In the genomic region with DNA sequence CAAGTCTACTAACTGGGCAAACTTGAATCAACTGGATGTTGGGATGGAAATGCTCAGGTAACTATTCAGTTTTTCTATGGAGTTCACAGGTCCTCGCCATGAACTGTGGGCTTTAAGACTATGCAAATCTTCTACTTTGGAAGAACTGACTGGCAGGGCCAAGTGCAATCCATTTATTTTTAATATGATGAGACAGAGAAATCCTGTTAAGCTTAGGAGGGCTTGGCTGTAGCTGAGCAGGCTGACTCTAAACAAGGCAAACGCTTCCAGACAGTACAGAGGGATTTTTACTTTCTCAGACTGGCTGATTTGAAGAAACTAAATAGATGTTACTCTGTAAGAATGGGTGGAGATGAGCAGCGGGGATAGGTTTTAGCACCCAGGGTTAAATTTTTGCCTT, we compare ENCODE assay signal across 17 cellular contexts.
DNase-seq lines count a peak whose midpoint lies in the region; ATAC-seq, FAIRE-seq and TF ChIP-seq lines count a peak whose summit lies in the region.
"Had no signal": no experiment of that assay in that cellular context is flagged by ENCODE, and none has a peak within 500 bp of the region (broad histone marks: within the 10 kb centered on the region; RNA-seq: fewer than 3 reads in every experiment).

No MANE protein-coding gene starts in this region.

- no peaks in the 10 kb centered on the region for H4K20me1 ChIP-seq in astrocyte (ENCODE audit: insufficient read depth, low read length)
- H4K20me1 ChIP-seq: BLaER1 treated with 17β-estradiol and CSF1 and Interleukin-3, amounts not matched to agents 10 nM and 100 nM had no signal

- no peak overlapping the region for H3K4me2 ChIP-seq in astrocyte (ENCODE audit: low read length)

- no peak for DNase-seq in activated naive CD8-positive, alpha-beta T cell treated with anti-CD3 and anti-CD28 coated beads, Interleukin-2, amount 50 U/mL, for 24 hours
- DNase-seq in activated naive CD8-positive, alpha-beta T cell treated with anti-CD3 and anti-CD28 coated beads for 36 hours, result no peak
- no peak for DNase-seq in astrocyte (ENCODE audit: low read depth)
- DNase-seq in retinal pigment epithelial cell (ENCODE audit: low read depth), result peak; percentile 12
- no peak for DNase-seq in left lung
- DNase-seq: CD8-positive, alpha-beta T cell; GDM1; H7; NCI-H2081 treated with DMSO at 0.1 percent for 48 hours; NCI-H524 treated with DMSO at 0.1 percent for 48 hours; Right ventricle myocardium superior had no signal

- TF ChIP-seq CTCF in astrocyte (IDR thresholded peaks at IDR 0.05; ENCODE audit: insufficient read depth, low read depth, low read length), result no peak
- no peak for TF ChIP-seq CTCF in retinal pigment epithelial cell (conservative IDR thresholded peaks at IDR 0.05; ENCODE audit: low read depth, low read length)
- TF ChIP-seq CTCF in left lung (IDR thresholded peaks at IDR 0.05), result no peak

- H3K4me1 Mint-ChIP-seq in activated naive CD8-positive, alpha-beta T cell treated with anti-CD3 and anti-CD28 coated beads, Interleukin-2, amount 50 U/mL, for 24 hours, result peaks cover 22% of the 10 kb centered on the region
- H3K4me1 Mint-ChIP-seq in activated naive CD8-positive, alpha-beta T cell treated with anti-CD3 and anti-CD28 coated beads for 36 hours, result peaks cover 9% of the 10 kb centered on the region
- H3K4me1 Mint-ChIP-seq in astrocyte (ENCODE audit: low read depth, unreplicated experiment), result peaks cover 18% of the 10 kb centered on the region

- intact Hi-C loops in left lung (cut with DNase I), result no loop called here

- no peaks in the 10 kb centered on the region for H3K9me3 Mint-ChIP-seq in activated naive CD8-positive, alpha-beta T cell treated with anti-CD3 and anti-CD28 coated beads, Interleukin-2, amount 50 U/mL, for 24 hours
- H3K9me3 Mint-ChIP-seq in activated naive CD8-positive, alpha-beta T cell treated with anti-CD3 and anti-CD28 coated beads for 36 hours, result no peaks in the 10 kb centered on the region
- no peaks in the 10 kb centered on the region for H3K9me3 Mint-ChIP-seq in astrocyte (ENCODE audit: unreplicated experiment)
- H3K9me3 Mint-ChIP-seq: CD8-positive, alpha-beta T cell had no signal

- H3K27ac ChIP-seq in astrocyte (ENCODE audit: low read depth, low read length), result peak overlapping the region; percentile 57
- H3K27ac ChIP-seq in left lung, result no peak overlapping the region
- H3K27ac ChIP-seq: 22Rv1; BLaER1 treated with 17β-estradiol and CSF1 and Interleukin-3, amounts not matched to agents 10 nM and 100 nM; SK-N-MC had no signal

- H3K4me3 ChIP-seq in astrocyte (ENCODE audit: insufficient read depth, low read depth, low read length) (no peak overlapping the region), retinal pigment epithelial cell (ENCODE audit: low read length) (no peak overlapping the region), left lung (no peak overlapping the region)
- H3K4me3 ChIP-seq: BLaER1 treated with 17β-estradiol and CSF1 and Interleukin-3, amounts not matched to agents 10 nM and 100 nM; SK-N-MC had no signal

- FAIRE-seq in astrocyte (lab: Jason Lieb, UNC), result no peak

- H3K27me3 ChIP-seq in astrocyte (ENCODE audit: insufficient read depth, low read length) (peaks cover under 1% of the 10 kb centered on the region), left lung (no peaks in the 10 kb centered on the region)
- H3K27me3 ChIP-seq: BLaER1 treated with 17β-estradiol and CSF1 and Interleukin-3, amounts not matched to agents 10 nM and 100 nM had no signal

- H2AFZ ChIP-seq in astrocyte (ENCODE audit: low read depth, low read length), result no peak overlapping the region

- no peaks in the 10 kb centered on the region for H3K79me2 ChIP-seq in astrocyte (ENCODE audit: insufficient read depth, low read length)

- no peaks in the 10 kb centered on the region for H3K36me3 Mint-ChIP-seq in activated naive CD8-positive, alpha-beta T cell treated with anti-CD3 and anti-CD28 coated beads, Interleukin-2, amount 50 U/mL, for 24 hours (ENCODE audit: low read depth)
- H3K36me3 Mint-ChIP-seq in activated naive CD8-positive, alpha-beta T cell treated with anti-CD3 and anti-CD28 coated beads for 36 hours, result no peaks in the 10 kb centered on the region
- peaks cover 2% of the 10 kb centered on the region for H3K36me3 Mint-ChIP-seq in astrocyte (ENCODE audit: low read depth, unreplicated experiment)

- no peaks in the 10 kb centered on the region for H3K9me3 ChIP-seq in astrocyte (ENCODE audit: insufficient read depth, low read depth, low read length)
- H3K9me3 ChIP-seq in left lung, result no peaks in the 10 kb centered on the region
- H3K9me3 ChIP-seq: BLaER1 treated with 17β-estradiol and CSF1 and Interleukin-3, amounts not matched to agents 10 nM and 100 nM had no signal

- H3K4me3 Mint-ChIP-seq in activated naive CD8-positive, alpha-beta T cell treated with anti-CD3 and anti-CD28 coated beads, Interleukin-2, amount 50 U/mL, for 24 hours, result no peak overlapping the region
- H3K4me3 Mint-ChIP-seq in activated naive CD8-positive, alpha-beta T cell treated with anti-CD3 and anti-CD28 coated beads for 36 hours, result no peak overlapping the region
- no peak overlapping the region for H3K4me3 Mint-ChIP-seq in astrocyte (ENCODE audit: unreplicated experiment)
- H3K4me3 Mint-ChIP-seq: CD8-positive, alpha-beta T cell had no signal

- H3K36me3 ChIP-seq in astrocyte (ENCODE audit: insufficient read depth, low read length) (no peaks in the 10 kb centered on the region), left lung (no peaks in the 10 kb centered on the region)
- H3K36me3 ChIP-seq: BLaER1 treated with 17β-estradiol and CSF1 and Interleukin-3, amounts not matched to agents 10 nM and 100 nM had no signal

- no peak overlapping the region for H3K9ac ChIP-seq in astrocyte (ENCODE audit: low read length)
- H3K9ac ChIP-seq: BLaER1 treated with 17β-estradiol and CSF1 and Interleukin-3, amounts not matched to agents 10 nM and 100 nM had no signal

- H3K4me1 ChIP-seq in astrocyte (ENCODE audit: insufficient read depth, low read length) (peaks cover 8% of the 10 kb centered on the region), left lung (no peaks in the 10 kb centered on the region)

- no peaks in the 10 kb centered on the region for H3K27me3 Mint-ChIP-seq in activated naive CD8-positive, alpha-beta T cell treated with anti-CD3 and anti-CD28 coated beads, Interleukin-2, amount 50 U/mL, for 24 hours
- H3K27me3 Mint-ChIP-seq in activated naive CD8-positive, alpha-beta T cell treated with anti-CD3 and anti-CD28 coated beads for 36 hours, result no peaks in the 10 kb centered on the region
- H3K27me3 Mint-ChIP-seq in astrocyte (ENCODE audit: low read depth, unreplicated experiment), result no peaks in the 10 kb centered on the region

- no peak for ATAC-seq in activated naive CD8-positive, alpha-beta T cell treated with anti-CD3 and anti-CD28 coated beads, Interleukin-2, amount 50 U/mL, for 24 hours
- ATAC-seq in HG03045 (IDR thresholded peaks at IDR 0.05; ENCODE audit: unreplicated experiment), result no peak
- ATAC-seq in left lung, result no peak
- ATAC-seq in GM18909 (IDR thresholded peaks at IDR 0.05; ENCODE audit: poor library complexity, unreplicated experiment), result no peak
- no peak for ATAC-seq in GM21619 (IDR thresholded peaks at IDR 0.05; ENCODE audit: unreplicated experiment)

- H3K27ac Mint-ChIP-seq in activated naive CD8-positive, alpha-beta T cell treated with anti-CD3 and anti-CD28 coated beads, Interleukin-2, amount 50 U/mL, for 24 hours, result peak overlapping the region; percentile 16
- no peak overlapping the region for H3K27ac Mint-ChIP-seq in activated naive CD8-positive, alpha-beta T cell treated with anti-CD3 and anti-CD28 coated beads for 36 hours
- H3K27ac Mint-ChIP-seq in astrocyte (ENCODE audit: unreplicated experiment), result no peak overlapping the region
- H3K27ac Mint-ChIP-seq: CD8-positive, alpha-beta T cell had no signal
